In the genomic region with DNA sequence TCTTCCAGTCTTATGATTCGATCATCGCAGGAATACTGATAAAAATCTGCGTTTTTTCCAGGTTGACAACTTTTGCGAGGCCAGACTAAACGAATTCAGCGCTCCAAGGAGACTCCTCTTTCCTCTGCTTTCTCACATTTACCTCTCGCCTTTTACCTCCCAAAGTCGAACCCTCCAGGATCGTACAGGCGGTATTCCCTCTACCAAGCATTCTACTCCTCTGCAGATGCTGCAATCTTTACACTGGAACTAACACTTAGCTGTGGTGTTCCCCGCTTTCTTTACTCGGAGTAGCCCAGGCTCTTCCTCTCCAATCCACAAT, we compare ENCODE assay signal across 8 cellular contexts. TPM values are rescaled to one million over a fixed set of nuclear protein-coding genes. Genes with fewer than 3 reads are reported as not detected.
DNase-seq lines count a peak whose midpoint lies in the region; ATAC-seq, FAIRE-seq and TF ChIP-seq lines count a peak whose summit lies in the region.

No MANE protein-coding gene starts in this region.

- H3K27me3 ChIP-seq in K562 (ENCODE audit: control insufficient read depth in 2 of 2, insufficient read depth in 2 of 2, low read length in 2 of 2) (no peaks in the 10 kb centered on the region), mesenchymal stem cell (ENCODE audit: control insufficient read depth in 1 of 2, insufficient read depth in 1 of 2, low read length in 2 of 2) (no peaks in the 10 kb centered on the region)

- H2BK12ac ChIP-seq in mesenchymal stem cell (ENCODE audit: low read length in 2 of 2): peak overlapping the region; percentile 11 to 56

- TF ChIP-seq RAD21 in K562 (CRISPR knock-in tag; conservative IDR thresholded peaks at IDR 0.05 in 1 of 2, IDR thresholded peaks at IDR 0.05 in 1 of 2): no peak

- peak overlapping the region; percentile 93 for H4K8ac ChIP-seq in mesenchymal stem cell (ENCODE audit: low read length)

- H3K4me3 ChIP-seq in K562 (peak overlapping the region; percentile 95), mesenchymal stem cell (ENCODE audit: insufficient read depth in 1 of 2, low read depth in 1 of 2, low read length in 2 of 2) (peak overlapping the region; percentile 88 to 94)

- FAIRE-seq in K562 (lab: Jason Lieb, UNC): no peak

- H3K9me3 ChIP-seq in K562 (replicated peaks; ENCODE audit: control insufficient read depth, insufficient read depth, low read depth, low read length): no peaks in the 10 kb centered on the region
- H3K9me3 ChIP-seq in mesenchymal stem cell (ENCODE audit: control insufficient read depth, low read length): no peaks in the 10 kb centered on the region

- no peak for TF ChIP-seq CTCF in K562 (IDR thresholded peaks at IDR 0.05 in 2 of 3, conservative IDR thresholded peaks at IDR 0.05 in 1 of 3; ENCODE audit: insufficient read depth in 2 of 3, low read depth in 1 of 3, low read length in 3 of 3)

- no peaks in the 10 kb centered on the region for H3K9me3 Mint-ChIP-seq in activated CD4-positive, alpha-beta T cell treated with anti-CD3 and anti-CD28 coated beads, Interleukin-2, amount 10 ng/mL, durations not matched to agents 24 days and 14 days

- H3K14ac ChIP-seq in mesenchymal stem cell (ENCODE audit: low read length in 2 of 2): no peak overlapping the region

- H2BK120ac ChIP-seq in mesenchymal stem cell (ENCODE audit: low read depth, low read length): peak overlapping the region; percentile 44

- H3K9me1 ChIP-seq in K562 (ENCODE audit: control insufficient read depth, insufficient read depth, low read length): no peaks in the 10 kb centered on the region

- H2AFZ ChIP-seq in K562 (ENCODE audit: low read depth, low read length) (peak overlapping the region; percentile 98), mesenchymal stem cell (ENCODE audit: low read depth, low read length) (peak overlapping the region; percentile 55)

- POLR2A ChIA-PET in K562 (lab: Yijun Ruan, JAX): interaction anchor here (0.6 to 2.0 kb wide), 10 partner anchors 11 to 276 kb away, joined by 3 to 11 read pairs (median 3); no protein-coding TSS in a partner anchor

- in situ Hi-C loops in K562 (cut with MboI): no loop called here

- H4K91ac ChIP-seq in mesenchymal stem cell (ENCODE audit: low read length): peak overlapping the region; percentile 87

- H3K79me1 ChIP-seq in mesenchymal stem cell (replicated peaks; ENCODE audit: low read length, poor library complexity, severe bottlenecking): peaks cover 5% of the 10 kb centered on the region

- H3K79me2 ChIP-seq in K562 (ENCODE audit: control insufficient read depth, insufficient read depth, low read length): peaks cover 89% of the 10 kb centered on the region

- 3% methylated on average over 12 of the region's 12 CpGs for whole genome bisulfite sequencing in K562 (ENCODE audit: insufficient coverage, low coverage, missing lambda C conversion rate)
- WGBS in mesenchymal stem cell: 5% methylated on average over 12 of the region's 12 CpGs

- peak overlapping the region; percentile 99 for H3K27ac Mint-ChIP-seq in activated CD4-positive, alpha-beta T cell treated with anti-CD3 and anti-CD28 coated beads, Interleukin-2, amount 10 ng/mL, durations not matched to agents 24 days and 14 days

- no peaks in the 10 kb centered on the region for H3K27me3 Mint-ChIP-seq in activated CD4-positive, alpha-beta T cell treated with anti-CD3 and anti-CD28 coated beads, Interleukin-2, amount 10 ng/mL, durations not matched to agents 24 days and 14 days

- no peak for DNase-seq in activated CD4-positive, alpha-beta T cell treated with anti-CD3 and anti-CD28 coated beads, Interleukin-2, amount 10 ng/mL, durations not matched to agents 24 days and 14 days
- no peak for DNase-seq in activated CD4-positive, alpha-beta T cell treated with anti-CD3 and anti-CD28 coated beads for 48 hours
- DNase-seq in K562 (ENCODE audit: extremely low read depth in 1 of 4, low spot score in 3 of 4) (no peak), mesenchymal stem cell (no peak), COLO829 (ENCODE audit: low spot score) (no peak), NCI-H2081 (lab: John Stamatoyannopoulos, UW) (no peak), kidney glomerular epithelial cell (lab: John Stamatoyannopoulos, UW) (no peak)

- H4K20me1 ChIP-seq in K562 (replicated peaks; ENCODE audit: control insufficient read depth, insufficient read depth, low read length): no peaks in the 10 kb centered on the region

- H2BK15ac ChIP-seq in mesenchymal stem cell (ENCODE audit: low read depth, poor library complexity, severe bottlenecking): no peak overlapping the region

- H2BK5ac ChIP-seq in mesenchymal stem cell (ENCODE audit: low read depth, low read length, poor library complexity, severe bottlenecking): peak overlapping the region; percentile 22

- H3K9ac ChIP-seq in K562 (ENCODE audit: insufficient read depth in 1 of 2, low read depth in 2 of 2, low read length in 2 of 2) (peak overlapping the region; percentile 88 to 95), mesenchymal stem cell (ENCODE audit: low read length) (peak overlapping the region; percentile 98)

- H3K27ac ChIP-seq in K562 (ENCODE audit: extremely low read depth, low read depth, low read length) (peak overlapping the region; percentile 95), mesenchymal stem cell (ENCODE audit: low read length, poor library complexity, severe bottlenecking) (peak overlapping the region; percentile 93)

- H3K36me3 ChIP-seq in K562 (ENCODE audit: control insufficient read depth, insufficient read depth, low read length): peaks cover 44% of the 10 kb centered on the region
- H3K36me3 ChIP-seq in mesenchymal stem cell (ENCODE audit: control insufficient read depth in 1 of 2, insufficient read depth in 2 of 2, low read depth in 1 of 2, low read length in 2 of 2): peaks cover 0 to 22% of the 10 kb centered on the region in 2 experiments

- H3K4me2 ChIP-seq in K562 (ENCODE audit: insufficient read depth, low read length) (peak overlapping the region; percentile 95), mesenchymal stem cell (ENCODE audit: low read length, poor library complexity, severe bottlenecking) (peak overlapping the region; percentile 85)

- peak overlapping the region; percentile 98 for H3K4me3 Mint-ChIP-seq in activated CD4-positive, alpha-beta T cell treated with anti-CD3 and anti-CD28 coated beads, Interleukin-2, amount 10 ng/mL, durations not matched to agents 24 days and 14 days

- BruUV-seq in K562 (replicated peaks; lab: Mats Ljungman, UMichigan): no TSS peak

- H3K4ac ChIP-seq in mesenchymal stem cell (ENCODE audit: low read depth in 1 of 2, low read length in 2 of 2): peak overlapping the region; percentile 19 to 67

- H3K4me1 ChIP-seq in K562 (replicated peaks in 1 of 2; ENCODE audit: control insufficient read depth in 2 of 2, insufficient read depth in 2 of 2, low read length in 2 of 2) (peaks cover 8% of the 10 kb centered on the region in 2 experiments; a peak in 3 of 5 replicates), mesenchymal stem cell (ENCODE audit: control insufficient read depth, insufficient read depth, low read depth, low read length) (peaks cover 9% of the 10 kb centered on the region)

- intact Hi-C loops in activated CD4-positive, alpha-beta T cell treated with anti-CD3 and anti-CD28 coated beads, Interleukin-2, amount 10 ng/mL, durations not matched to agents 24 days and 14 days (cut with micrococcal nuclease): loop anchor here (1.0 to 2.0 kb wide), 5 partner anchors 14 to 152 kb away; a partner anchor contains a TSS
- intact Hi-C loops in K562 (cut with micrococcal nuclease): loop anchor here (10.0 kb wide), 1 partner anchor 150 kb away; a partner anchor contains a TSS

- H3K23ac ChIP-seq in mesenchymal stem cell (ENCODE audit: low read length in 2 of 2): peak overlapping the region in 1 of 2 experiments; percentile 31

- peaks cover 43% of the 10 kb centered on the region for H3K36me3 Mint-ChIP-seq in activated CD4-positive, alpha-beta T cell treated with anti-CD3 and anti-CD28 coated beads, Interleukin-2, amount 10 ng/mL, durations not matched to agents 24 days and 14 days (ENCODE audit: low read depth)

- CTCF ChIA-PET in K562 (lab: Yijun Ruan, JAX; ENCODE audit: low intra/inter-chr PET ratio): no interaction called here

- H2AK5ac ChIP-seq in mesenchymal stem cell (ENCODE audit: low read length, severe bottlenecking): peak overlapping the region; percentile 31

- no peak for TF ChIP-seq EP300 in K562 (IDR thresholded peaks at IDR 0.05; ENCODE audit: low read length)

- ATAC-seq in HG03378 (IDR thresholded peaks at IDR 0.05; ENCODE audit: unreplicated experiment): peak; percentile 11
- peak; percentile 29 for ATAC-seq in K562

- peak overlapping the region; percentile 62 to 96 for H3K18ac ChIP-seq in mesenchymal stem cell (ENCODE audit: low read depth in 1 of 2, low read length in 2 of 2)

- no peak for TF ChIP-seq POLR2A in K562 (conservative IDR thresholded peaks at IDR 0.05)

- H3K4me1 Mint-ChIP-seq in activated CD4-positive, alpha-beta T cell treated with anti-CD3 and anti-CD28 coated beads, Interleukin-2, amount 10 ng/mL, durations not matched to agents 24 days and 14 days: peaks cover 44% of the 10 kb centered on the region

RNA-seq across cellular contexts. Expression of a gene that starts 0.4 kb away (rescaled TPM):
- 123 and 128 TPM in 2 replicates for total RNA-seq in activated CD4-positive, alpha-beta T cell treated with anti-CD3 and anti-CD28 coated beads, Interleukin-2, amount 10 ng/mL, durations not matched to agents 24 days and 14 days
- 38.3 and 69.0 TPM in 2 replicates for total RNA-seq in K562 (2011; cell fraction: chromatin; rRNA removed; ENCODE audit: low replicate concordance)
- total RNA-seq in K562 (2011; cell fraction: nucleolus; rRNA removed): 22.8 and 26.5 TPM in 2 replicates
- total RNA-seq in K562 (2011; cell fraction: nucleoplasm; rRNA removed): 43.3 and 79.2 TPM in 2 replicates
- 81.8 and 87.7 TPM in 2 replicates for total RNA-seq in K562 (2014; rRNA removed)
- total RNA-seq in K562 (2014; rRNA removed; fragmentation: Illumina TruSeq; extraction: Trizol): 190 and 194 TPM in 2 replicates
- total RNA-seq in K562 (2015; rRNA removed; fragmentation: Illumina TruSeq; extraction: Trizol): 200 and 201 TPM in 2 replicates
- 124 and 136 TPM in 2 replicates for total RNA-seq in K562 (2021)
- 149 and 186 TPM in 2 replicates for polyA plus RNA-seq in K562 (2011; rRNA removed)
- 97.7 and 125 TPM in 2 replicates for polyA plus RNA-seq in K562 (2011; cell fraction: cytosol; rRNA removed)
- polyA plus RNA-seq in K562 (2011; cell fraction: nucleus; rRNA removed): 41.2 and 63.2 TPM in 2 replicates
- 121 and 139 TPM in 2 replicates for polyA plus RNA-seq in K562 (2012)
- 137 and 155 TPM in 2 replicates for polyA plus RNA-seq in K562 (2014; fragmentation: Illumina TruSeq; extraction: Trizol)
- 100 to 1,000 TPM; 400 to 422 TPM for polyA plus RNA-seq in K562 (2014; fragmentation: Nextera tagmentation; extraction: Ambion mirVana)
- polyA plus RNA-seq in K562 (2014; rRNA removed): 129 and 136 TPM in 2 replicates
- polyA minus RNA-seq in K562 (2011; rRNA and poly(A)+ RNA removed): 114 TPM in 2 replicates
- polyA minus RNA-seq in K562 (2011; cell fraction: cytosol; rRNA and poly(A)+ RNA removed): 38.5 and 41.9 TPM in 2 replicates
- 17.6 and 25.1 TPM in 2 replicates for polyA minus RNA-seq in K562 (2011; cell fraction: nucleus; rRNA and poly(A)+ RNA removed)
- 68.3 TPM for polyA plus RNA-seq in mesenchymal stem cell (2013, experiment 1 of 2)
- polyA plus RNA-seq in mesenchymal stem cell (2013, experiment 2 of 2): 70.4 TPM

RNA-seq across cellular contexts. Expression of a gene that starts 0.7 kb away (rescaled TPM):
- 184 and 185 TPM in 2 replicates for total RNA-seq in activated CD4-positive, alpha-beta T cell treated with anti-CD3 and anti-CD28 coated beads, Interleukin-2, amount 10 ng/mL, durations not matched to agents 24 days and 14 days
- 48.2 and 67.6 TPM in 2 replicates for total RNA-seq in K562 (2011; cell fraction: chromatin; rRNA removed; ENCODE audit: low replicate concordance)
- total RNA-seq in K562 (2011; cell fraction: nucleolus; rRNA removed): 53.2 and 55.0 TPM in 2 replicates
- 48.2 and 55.7 TPM in 2 replicates for total RNA-seq in K562 (2011; cell fraction: nucleoplasm; rRNA removed)
- total RNA-seq in K562 (2014; rRNA removed): 156 and 190 TPM in 2 replicates
- 210 and 226 TPM in 2 replicates for total RNA-seq in K562 (2014; rRNA removed; fragmentation: Illumina TruSeq; extraction: Trizol)
- total RNA-seq in K562 (2015; rRNA removed; fragmentation: Illumina TruSeq; extraction: Trizol): 200 and 203 TPM in 2 replicates
- 135 and 137 TPM in 2 replicates for total RNA-seq in K562 (2021)
- 143 and 175 TPM in 2 replicates for polyA plus RNA-seq in K562 (2011; rRNA removed)
- 104 and 113 TPM in 2 replicates for polyA plus RNA-seq in K562 (2011; cell fraction: cytosol; rRNA removed)
- polyA plus RNA-seq in K562 (2011; cell fraction: nucleus; rRNA removed): 79.4 and 79.9 TPM in 2 replicates
- polyA plus RNA-seq in K562 (2012): 85.5 and 251 TPM in 2 replicates
- 288 and 297 TPM in 2 replicates for polyA plus RNA-seq in K562 (2014; fragmentation: Illumina TruSeq; extraction: Trizol)
- 100 to 1,000 TPM; 153 to 223 TPM for polyA plus RNA-seq in K562 (2014; fragmentation: Nextera tagmentation; extraction: Ambion mirVana)
- 145 TPM in 2 replicates for polyA plus RNA-seq in K562 (2014; rRNA removed)
- 353 and 458 TPM in 2 replicates for polyA minus RNA-seq in K562 (2011; rRNA and poly(A)+ RNA removed)
- polyA minus RNA-seq in K562 (2011; cell fraction: cytosol; rRNA and poly(A)+ RNA removed): 111 and 180 TPM in 2 replicates
- 39.6 and 59.6 TPM in 2 replicates for polyA minus RNA-seq in K562 (2011; cell fraction: nucleus; rRNA and poly(A)+ RNA removed)
- 113 TPM for polyA plus RNA-seq in mesenchymal stem cell (2013, experiment 1 of 2)
- polyA plus RNA-seq in mesenchymal stem cell (2013, experiment 2 of 2): 114 TPM
